16 cellular contexts compared by ENCODE assay signal in genomic region chr7:61576-62360, GRCh38.
DNase-seq lines count a peak whose midpoint lies in the region; ATAC-seq, FAIRE-seq and TF ChIP-seq lines count a peak whose summit lies in the region.
"Had no signal": no experiment of that assay in that cellular context is flagged by ENCODE, and none has a peak within 500 bp of the region (broad histone marks: within the 10 kb centered on the region; RNA-seq: fewer than 3 reads in every experiment).

No MANE protein-coding gene starts in this region.

- TF ChIP-seq POLR2A in heart left ventricle (IDR thresholded peaks at IDR 0.05): no peak

- ATAC-seq in heart left ventricle (no peak), left ventricle myocardium superior (no peak)

- H3K4me3 ChIP-seq in heart left ventricle (no peak overlapping the region), left ventricle myocardium inferior (no peak overlapping the region)

- H3K36me3 ChIP-seq in heart left ventricle (no peaks in the 10 kb centered on the region), left ventricle myocardium inferior (no peaks in the 10 kb centered on the region)

- no peaks in the 10 kb centered on the region for H3K9me3 ChIP-seq in heart left ventricle
- H3K9me3 ChIP-seq in left ventricle myocardium inferior (replicated peaks): no peaks in the 10 kb centered on the region

- TF ChIP-seq CTCF in heart left ventricle (IDR thresholded peaks at IDR 0.05) (no peak), left ventricle myocardium inferior (IDR thresholded peaks at IDR 0.05; ENCODE audit: borderline replicate concordance) (no peak), D721Med (IDR thresholded peaks at IDR 0.05; ENCODE audit: insufficient read depth, missing control alignments) (no peak)

- H3K27me3 ChIP-seq in heart left ventricle (peaks cover 0 to 6% (median 0%) of the 10 kb centered on the region in 9 donors), left ventricle myocardium inferior (ENCODE audit: low read depth) (no peaks in the 10 kb centered on the region)

- no peak overlapping the region for H3K27ac ChIP-seq in heart left ventricle
- no peak overlapping the region for H3K27ac ChIP-seq in left ventricle myocardium inferior (replicated peaks)

- DNase-seq in heart left ventricle: peak in 3 of 5 donors; percentile 12 to 14 (median 12)
- DNase-seq in left ventricle myocardium inferior: no peak
- DNase-seq in left ventricle myocardium superior: peak; percentile 12
- peak; percentile 35 for DNase-seq in pons (ENCODE audit: low spot score)
- no peak for DNase-seq in D721Med (ENCODE audit: insufficient read length, low spot score)
- no peak for DNase-seq in NCI-H748 (lab: John Stamatoyannopoulos, UW; ENCODE audit: unreplicated experiment)
- no peak for DNase-seq in SW 1271 (lab: John Stamatoyannopoulos, UW)
- DNase-seq: GOT3; NCI-H1417 treated with DMSO at 0.1 percent for 48 hours; NCI-H2029; NCI-H2171; NCI-H446; NCI-H69; NK-92 treated with Interleukin-12 subunit alpha and Interleukin-12 subunit beta, amount 100 ng/mL, for 24 hours had no signal

- 82 to 89% (median 86%) methylated on average over 17 to 18 of the region's 18 CpGs for WGBS in heart left ventricle, 4 donors

- FAIRE-seq in D721Med (lab: Jason Lieb, UNC): no peak
- FAIRE-seq: GM12891, GM18507 had no signal

- H3K4me1 ChIP-seq in heart left ventricle (peaks cover 0 to 28% (median 12%) of the 10 kb centered on the region in 12 donors), left ventricle myocardium inferior (peaks cover 18% of the 10 kb centered on the region)

- intact Hi-C loops in heart left ventricle (cut with DNase I): no loop called here
- intact Hi-C loops in left ventricle myocardium inferior (cut with micrococcal nuclease): no loop called here
- intact Hi-C loops in left ventricle myocardium superior (cut with micrococcal nuclease): no loop called here

Comparison
In these comparisons a context has a peak if more than half of its experiments do, and no peak if none do; other contexts are left out.
1. DNase-seq: peak in heart left ventricle (3 of 5), left ventricle myocardium superior (single experiment) and pons (single experiment); none in left ventricle myocardium inferior (single experiment), D721Med (single experiment), NCI-H748 (single experiment) and SW 1271 (0 of 2).